11 cellular contexts compared by ENCODE assay signal in genomic region chr2:64866797-64867196, GRCh38.
DNase-seq lines count a peak whose midpoint lies in the region; ATAC-seq and TF ChIP-seq lines count a peak whose summit lies in the region.
"Had no signal": no experiment of that assay in that cellular context is flagged by ENCODE, and none has a peak within 500 bp of the region (broad histone marks: within the 10 kb centered on the region; RNA-seq: fewer than 3 reads in every experiment).

No MANE protein-coding gene starts in this region.

- TF ChIP-seq CTCF in transverse colon (IDR thresholded peaks at IDR 0.05) = no peak

- no peak for TF ChIP-seq EP300 in transverse colon (IDR thresholded peaks at IDR 0.05; ENCODE audit: low read depth)

- in situ Hi-C loops in transverse colon (cut with MboI; ENCODE audit: low pct_ligation_motif_present in 1 of 4, low pct_unique_long_range_greater_than_20kb in 1 of 4, low sequenced_read_pairs in 3 of 4) = loop anchor here (10.0 kb wide), 4 partner anchors 112 to 272 kb away; no protein-coding TSS in a partner anchor

- H3K4me1 Mint-ChIP-seq in activated naive CD8-positive, alpha-beta T cell (ENCODE audit: low read depth) = peaks cover 1% of the 10 kb centered on the region
- no peaks in the 10 kb centered on the region for H3K4me1 Mint-ChIP-seq in activated naive CD8-positive, alpha-beta T cell treated with anti-CD3 and anti-CD28 coated beads for 36 hours

- DNase-seq in activated naive CD8-positive, alpha-beta T cell treated with anti-CD3 and anti-CD28 coated beads for 36 hours = no peak
- peak; percentile 62 for DNase-seq in left lobe of liver (ENCODE audit: low spot score)
- DNase-seq in transverse colon = peak; percentile 26
- no peak for DNase-seq in NOMO-1 treated with DMSO at 0.1 percent for 48 hours (lab: John Stamatoyannopoulos, UW; ENCODE audit: unreplicated experiment)
- DNase-seq in effector memory CD4-positive, alpha-beta T cell = no peak
- no peak for DNase-seq in DMS79 (lab: John Stamatoyannopoulos, UW)
- DNase-seq: activated CD4-positive, CD25-positive, alpha-beta regulatory T cell; COR-L47; KG1 had no signal

- no peaks in the 10 kb centered on the region for H3K9me3 Mint-ChIP-seq in activated naive CD8-positive, alpha-beta T cell (ENCODE audit: low read depth)
- no peaks in the 10 kb centered on the region for H3K9me3 Mint-ChIP-seq in activated naive CD8-positive, alpha-beta T cell treated with anti-CD3 and anti-CD28 coated beads for 36 hours

- H3K27me3 ChIP-seq in transverse colon = no peaks in the 10 kb centered on the region
- H3K27me3 ChIP-seq in effector memory CD4-positive, alpha-beta T cell (replicated peaks; ENCODE audit: control insufficient read depth, insufficient read depth, low read length, poor library complexity, severe bottlenecking) = no peaks in the 10 kb centered on the region

- peak overlapping the region; percentile 3 for H3K27ac ChIP-seq in angular gyrus (ENCODE audit: low read depth, low read length)
- H3K27ac ChIP-seq in transverse colon = no peak overlapping the region
- H3K27ac ChIP-seq in effector memory CD4-positive, alpha-beta T cell (ENCODE audit: insufficient read depth, low read length, poor library complexity, severe bottlenecking) = no peak overlapping the region

- intact Hi-C loops in transverse colon (cut with DNase I; ENCODE audit: low total_unique reads) = loop anchor here (5.0 kb wide), 1 partner anchor 259 kb away; no protein-coding TSS in a partner anchor

- peaks cover 5% of the 10 kb centered on the region for H3K27me3 Mint-ChIP-seq in activated naive CD8-positive, alpha-beta T cell
- H3K27me3 Mint-ChIP-seq in activated naive CD8-positive, alpha-beta T cell treated with anti-CD3 and anti-CD28 coated beads for 36 hours = peaks cover 12% of the 10 kb centered on the region

- H3K27ac Mint-ChIP-seq in activated naive CD8-positive, alpha-beta T cell = no peak overlapping the region
- H3K27ac Mint-ChIP-seq in activated naive CD8-positive, alpha-beta T cell treated with anti-CD3 and anti-CD28 coated beads for 36 hours = no peak overlapping the region

- H3K4me1 ChIP-seq in transverse colon = peaks cover 0 to 21% (median 13%) of the 10 kb centered on the region in 4 donors
- H3K4me1 ChIP-seq in effector memory CD4-positive, alpha-beta T cell (ENCODE audit: control insufficient read depth, insufficient read depth, low read length, poor library complexity, severe bottlenecking) = peaks cover 4% of the 10 kb centered on the region

- H3K4me3 Mint-ChIP-seq in activated naive CD8-positive, alpha-beta T cell = peak overlapping the region; percentile 25
- no peak overlapping the region for H3K4me3 Mint-ChIP-seq in activated naive CD8-positive, alpha-beta T cell treated with anti-CD3 and anti-CD28 coated beads for 36 hours

- no peaks in the 10 kb centered on the region for H3K36me3 Mint-ChIP-seq in activated naive CD8-positive, alpha-beta T cell
- H3K36me3 Mint-ChIP-seq in activated naive CD8-positive, alpha-beta T cell treated with anti-CD3 and anti-CD28 coated beads for 36 hours = no peaks in the 10 kb centered on the region

- H3K9me3 ChIP-seq in transverse colon = no peaks in the 10 kb centered on the region
- H3K9me3 ChIP-seq in effector memory CD4-positive, alpha-beta T cell (ENCODE audit: control insufficient read depth, low read length) = no peaks in the 10 kb centered on the region

- no peak for TF ChIP-seq POLR2A in transverse colon (IDR thresholded peaks at IDR 0.05)

- WGBS in transverse colon (ENCODE audit: low coverage in 1 of 2), 2 donors = 39% methylated on average over 8 of the region's 8 CpGs; no CpG with 5 or more reads in 1 of the 2 donors

- H3K36me3 ChIP-seq in transverse colon = no peaks in the 10 kb centered on the region
- no peaks in the 10 kb centered on the region for H3K36me3 ChIP-seq in effector memory CD4-positive, alpha-beta T cell (ENCODE audit: control insufficient read depth, insufficient read depth, low read length)

- no peak overlapping the region for H3K4me3 ChIP-seq in transverse colon
- H3K4me3 ChIP-seq in effector memory CD4-positive, alpha-beta T cell (ENCODE audit: insufficient read depth, low read depth, low read length, poor library complexity, severe bottlenecking) = no peak overlapping the region

- peak; percentile 41 for ATAC-seq in left lobe of liver

Comparison
In these comparisons a context has a peak if more than half of its experiments do, and no peak if none do; other contexts are left out.
1. DNase-seq: peak in left lobe of liver (single experiment) and transverse colon (single experiment); none in activated naive CD8-positive, alpha-beta T cell treated with anti-CD3 and anti-CD28 coated beads for 36 hours (single experiment), NOMO-1 treated with DMSO at 0.1 percent for 48 hours (single experiment), effector memory CD4-positive, alpha-beta T cell (0 of 3) and DMS79 (single experiment).